Comparison of ENCODE assay signal across 8 cellular contexts in genomic region chr4:2714071-2714770, GRCh38. TPM values are rescaled to one million over a fixed set of nuclear protein-coding genes. Genes with fewer than 3 reads are reported as not detected.
A peak's percentile ranks its signal among the peaks of the same experiment; 100 is the strongest.
DNase-seq lines count a peak whose midpoint lies in the region; ATAC-seq and TF ChIP-seq lines count a peak whose summit lies in the region.

No MANE protein-coding gene starts in this region.

- H3K27me3 Mint-ChIP-seq in activated CD4-positive, alpha-beta T cell treated with anti-CD3 and anti-CD28 coated beads for 36 hours, result no peaks in the 10 kb centered on the region

- H3K4me1 ChIP-seq in mesodermal cell (ENCODE audit: control insufficient read depth, insufficient read depth, low read length, poor library complexity, severe bottlenecking) (peaks cover 12% of the 10 kb centered on the region), upper lobe of left lung (peaks cover 16 to 38% (median 23%) of the 10 kb centered on the region in 4 donors)

- H3K4me3 ChIP-seq in mesodermal cell (ENCODE audit: extremely low read depth, insufficient read depth, low read length, poor library complexity, severe bottlenecking) (no peak overlapping the region), upper lobe of left lung (no peak overlapping the region)

- TF ChIP-seq CTCF in upper lobe of left lung (IDR thresholded peaks at IDR 0.05), result no peak

- H3K27ac ChIP-seq in mesodermal cell (ENCODE audit: low read depth, low read length, severe bottlenecking), result peak overlapping the region; percentile 3
- H3K27ac ChIP-seq in upper lobe of left lung, result peak overlapping the region; percentile 63 to 76 (median 66)

- ATAC-seq in activated CD4-positive, alpha-beta T cell treated with anti-CD3 and anti-CD28 coated beads for 36 hours, result peak; percentile 86
- peak; percentile 63 to 83 for ATAC-seq in upper lobe of left lung (ENCODE audit: low FRiP score in 2 of 2)
- ATAC-seq in GM19395 (IDR thresholded peaks at IDR 0.05; ENCODE audit: unreplicated experiment), result no peak

- no peaks in the 10 kb centered on the region for H3K27me3 ChIP-seq in upper lobe of left lung

- peak in 1 of 4 donors; percentile 5 for TF ChIP-seq EP300 in upper lobe of left lung (IDR thresholded peaks at IDR 0.05)

- peaks cover 4% of the 10 kb centered on the region for H3K9me3 ChIP-seq in mesodermal cell (ENCODE audit: control insufficient read depth, low read length)
- H3K9me3 ChIP-seq in upper lobe of left lung, result no peaks in the 10 kb centered on the region

- no peaks in the 10 kb centered on the region for H3K9me3 Mint-ChIP-seq in activated CD4-positive, alpha-beta T cell treated with anti-CD3 and anti-CD28 coated beads for 36 hours (ENCODE audit: low read depth)

- intact Hi-C loops in activated CD4-positive, alpha-beta T cell treated with anti-CD3 and anti-CD28 coated beads for 36 hours (cut with DNase I, micrococcal nuclease), result loop anchor here in 1 of 2 experiments (5.0 kb wide), 1 partner anchor 33 kb away; no protein-coding TSS in a partner anchor

- TF ChIP-seq POLR2A in upper lobe of left lung (IDR thresholded peaks at IDR 0.05), result no peak

- POLR2A ChIA-PET in activated CD4-positive, alpha-beta T cell treated with anti-CD3 and anti-CD28 coated beads for 36 hours (lab: Charles Lee), result interaction anchor here (0.6 kb wide), 1 partner anchor 23 kb away, joined by 10 read pairs; no protein-coding TSS in a partner anchor

- no peak overlapping the region for H3K4me3 Mint-ChIP-seq in activated CD4-positive, alpha-beta T cell treated with anti-CD3 and anti-CD28 coated beads for 36 hours

- peak; percentile 70 for DNase-seq in activated CD4-positive, alpha-beta T cell treated with anti-CD3 and anti-CD28 coated beads for 36 hours
- DNase-seq in activated CD4-positive, alpha-beta T cell treated with anti-CD3 and anti-CD28 coated beads for 1 hour, result no peak
- DNase-seq in brain pericyte (ENCODE audit: low read depth, low spot score) (peak; percentile 88), upper lobe of left lung (peak in 1 of 2 donors; percentile 49), RPMI8226 (no peak), NCI-H2171 treated with DMSO at 0.1 percent for 48 hours (lab: John Stamatoyannopoulos, UW) (no peak)

- H3K4me1 Mint-ChIP-seq in activated CD4-positive, alpha-beta T cell treated with anti-CD3 and anti-CD28 coated beads for 36 hours, result peaks cover 32% of the 10 kb centered on the region

- WGBS in mesodermal cell (ENCODE audit: insufficient coverage in 2 of 2), 2 experiments, result 94 to 95% methylated on average over 9 to 10 of the region's 10 CpGs
- WGBS in upper lobe of left lung, 2 donors, result 25 to 26% methylated on average over 10 of the region's 10 CpGs

- peak overlapping the region; percentile 92 for H3K27ac Mint-ChIP-seq in activated CD4-positive, alpha-beta T cell treated with anti-CD3 and anti-CD28 coated beads for 36 hours

- CTCF ChIA-PET in activated CD4-positive, alpha-beta T cell treated with anti-CD3 and anti-CD28 coated beads for 36 hours (lab: Charles Lee), result interaction anchor here (0.7 to 1.4 kb wide), 8 partner anchors 15 to 494 kb away, joined by 3 to 4 read pairs (median 3); no protein-coding TSS in a partner anchor

- peaks cover 32% of the 10 kb centered on the region for H3K36me3 Mint-ChIP-seq in activated CD4-positive, alpha-beta T cell treated with anti-CD3 and anti-CD28 coated beads for 36 hours (ENCODE audit: low read depth)

- H3K36me3 ChIP-seq in mesodermal cell (ENCODE audit: control insufficient read depth, insufficient read depth, low read length), result peaks cover 60% of the 10 kb centered on the region
- peaks cover 12 to 32% (median 14%) of the 10 kb centered on the region in 4 donors for H3K36me3 ChIP-seq in upper lobe of left lung

RNA-seq across cellular contexts. Expression of gene TNIP2, which starts 41.9 kb away (rescaled TPM):
- total RNA-seq in activated CD4-positive, alpha-beta T cell treated with anti-CD3 and anti-CD28 coated beads for 36 hours, result 10 to 100 TPM; 50.6 to 59.4 TPM
- polyA plus RNA-seq in mesodermal cell (2013, experiment 1 of 2), result 37.3 TPM
- polyA plus RNA-seq in mesodermal cell (2013, experiment 2 of 2), result 34.3 TPM
- total RNA-seq in upper lobe of left lung, result 10 to 100 TPM; 39.4 to 87.1 (median 60.1) TPM

Comparison
In these comparisons a context has a peak if more than half of its experiments do, and no peak if none do; other contexts are left out.
1. DNase-seq: peak in activated CD4-positive, alpha-beta T cell treated with anti-CD3 and anti-CD28 coated beads for 36 hours (single experiment) and brain pericyte (single experiment); none in activated CD4-positive, alpha-beta T cell treated with anti-CD3 and anti-CD28 coated beads for 1 hour (single experiment), RPMI8226 (single experiment) and NCI-H2171 treated with DMSO at 0.1 percent for 48 hours (single experiment).